18 cellular contexts compared by ENCODE assay signal in genomic region chr4:139861471-139861870, GRCh38.
"Had no signal": no experiment of that assay in that cellular context is flagged by ENCODE, and none has a peak within 500 bp of the region (broad histone marks: within the 10 kb centered on the region; RNA-seq: fewer than 3 reads in every experiment).

No MANE protein-coding gene starts in this region.

- H3K27ac ChIP-seq: brain microvascular endothelial cell, esophagus muscularis mucosa, spleen, transverse colon had no signal

- H3K27ac Mint-ChIP-seq: activated CD8-positive, alpha-beta memory T cell treated with anti-CD3 and anti-CD28 coated beads, Interleukin-2, amount 10 ng/mL, durations not matched to agents 7 days and 5 days; activated naive CD4-positive, alpha-beta T cell treated with anti-CD3 and anti-CD28 coated beads, Interleukin-2, amount 50 U/mL, for 72 hours; stimulated activated memory B cell treated with anti-CD40 and anti-IgM and Interleukin-4, amounts not matched to agents 10 μg/mL and 1 μg/mL and 100 μg/mL, for 72 hours had no signal

- H3K36me3 ChIP-seq: brain microvascular endothelial cell, esophagus muscularis mucosa, spleen, transverse colon had no signal

- H3K27me3 ChIP-seq: brain microvascular endothelial cell, esophagus muscularis mucosa, spleen, transverse colon had no signal

- H3K4me3 ChIP-seq: esophagus muscularis mucosa, spleen, transverse colon had no signal

- H3K4me1 Mint-ChIP-seq: stimulated activated memory B cell treated with anti-CD40 and anti-IgM and Interleukin-4, amounts not matched to agents 10 μg/mL and 1 μg/mL and 100 μg/mL, for 72 hours had no signal

- ATAC-seq: activated CD8-positive, alpha-beta memory T cell treated with anti-CD3 and anti-CD28 coated beads, Interleukin-2, amount 10 ng/mL, durations not matched to agents 7 days and 5 days; activated naive CD4-positive, alpha-beta T cell treated with anti-CD3 and anti-CD28 coated beads, Interleukin-2, amount 50 U/mL, for 72 hours; activated T-cell treated with anti-CD3 and anti-CD28 coated beads, Interleukin-2, amount 50 U/mL, for 4 hours; sciatic nerve; stimulated activated memory B cell treated with anti-CD40 and anti-IgM and Interleukin-4, amounts not matched to agents 10 μg/mL and 1 μg/mL and 100 μg/mL, for 72 hours had no signal

- H3K36me3 Mint-ChIP-seq: activated CD8-positive, alpha-beta memory T cell treated with anti-CD3 and anti-CD28 coated beads, Interleukin-2, amount 10 ng/mL, durations not matched to agents 7 days and 5 days; stimulated activated memory B cell treated with anti-CD40 and anti-IgM and Interleukin-4, amounts not matched to agents 10 μg/mL and 1 μg/mL and 100 μg/mL, for 72 hours had no signal

- H3K9me3 ChIP-seq: esophagus muscularis mucosa, spleen, transverse colon had no signal

- H3K9me3 Mint-ChIP-seq: activated T-cell treated with anti-CD3 and anti-CD28 coated beads, Interleukin-2, amount 50 U/mL, for 4 hours; stimulated activated memory B cell treated with anti-CD40 and anti-IgM and Interleukin-4, amounts not matched to agents 10 μg/mL and 1 μg/mL and 100 μg/mL, for 72 hours had no signal

- H3K4me3 Mint-ChIP-seq: activated CD8-positive, alpha-beta memory T cell treated with anti-CD3 and anti-CD28 coated beads, Interleukin-2, amount 10 ng/mL, durations not matched to agents 7 days and 5 days; activated T-cell treated with anti-CD3 and anti-CD28 coated beads, Interleukin-2, amount 50 U/mL, for 4 hours; stimulated activated memory B cell treated with anti-CD40 and anti-IgM and Interleukin-4, amounts not matched to agents 10 μg/mL and 1 μg/mL and 100 μg/mL, for 72 hours had no signal

- DNase-seq: activated CD4-positive, alpha-beta T cell treated with anti-CD3 and anti-CD28 coated beads for 1 hour; activated CD4-positive, alpha-beta T cell treated with anti-CD3 and anti-CD28 coated beads, Interleukin-2, amount 50 U/mL, for 48 hours; activated CD8-positive, alpha-beta memory T cell treated with anti-CD3 and anti-CD28 coated beads, Interleukin-2, amount 10 ng/mL, durations not matched to agents 7 days and 5 days; activated effector memory CD4-positive, alpha-beta T cell treated with anti-CD3 and anti-CD28 coated beads, Interleukin-2, amount 50 U/mL, for 16 hours; activated T-cell treated with anti-CD3 and anti-CD28 coated beads, Interleukin-2, amount 50 U/mL, for 4 hours; amygdala; brain microvascular endothelial cell; dermis blood vessel endothelial cell; mesenchymal stem cell; posterior cingulate gyrus; spleen; stimulated activated CD4-positive, alpha-beta T cell treated with anti-CD3 and anti-CD28 coated beads, Interleukin-1b, Interleukin-23, amount 100 ng/mL, for 48 hours; T-helper 2 cell; transverse colon had no signal
